In genomic region chr9:15505927-15506326, GRCh38 we compare ENCODE assay signal across 1 cellular context.
A peak's percentile ranks its signal among the peaks of the same experiment; 100 is the strongest.
TF ChIP-seq lines count a peak whose summit lies in the region.

No MANE protein-coding gene starts in this region.

TF ChIP-seq in GM12878, 131 proteins besides CTCF, POLR2A, EP300 and RAD21:
- TF ChIP-seq SMAD5 (IDR thresholded peaks at IDR 0.05; ENCODE audit: low read depth) (no peak), RUNX3 (IDR thresholded peaks at IDR 0.05; ENCODE audit: low read length) (0 out of 2 replicates have a peak, but pooled peaks have one; percentile 9), ZNF687 (IDR thresholded peaks at IDR 0.05) (no peak), SPI1 (IDR thresholded peaks at IDR 0.05; ENCODE audit: borderline replicate concordance, insufficient read depth, low read depth, low read length) (peak; percentile 76; the same call in 1 of the 2 replicates), MXI1 (IDR thresholded peaks at IDR 0.05; ENCODE audit: low read depth, low read length) (0 out of 2 replicates have a peak, but pooled peaks have one; percentile 45), CHD4 (IDR thresholded peaks at IDR 0.05) (no peak), MTA2 (IDR thresholded peaks at IDR 0.05; ENCODE audit: low read depth) (no peak), MEF2B (IDR thresholded peaks at IDR 0.05; ENCODE audit: partially characterized antibody, poor library complexity, severe bottlenecking) (no peak), NKRF (conservative IDR thresholded peaks at IDR 0.05) (no peak), YY1 (IDR thresholded peaks at IDR 0.05; ENCODE audit: low read depth, low read length) (no peak), SMC3 (IDR thresholded peaks at IDR 0.05; ENCODE audit: borderline replicate concordance, low read length) (peak; percentile 23; the same call in 1 of the 2 replicates), DPF2 (IDR thresholded peaks at IDR 0.05) (no peak), FOXM1 (IDR thresholded peaks at IDR 0.05; ENCODE audit: low read depth, low read length) (no peak)
